In the genomic region with DNA sequence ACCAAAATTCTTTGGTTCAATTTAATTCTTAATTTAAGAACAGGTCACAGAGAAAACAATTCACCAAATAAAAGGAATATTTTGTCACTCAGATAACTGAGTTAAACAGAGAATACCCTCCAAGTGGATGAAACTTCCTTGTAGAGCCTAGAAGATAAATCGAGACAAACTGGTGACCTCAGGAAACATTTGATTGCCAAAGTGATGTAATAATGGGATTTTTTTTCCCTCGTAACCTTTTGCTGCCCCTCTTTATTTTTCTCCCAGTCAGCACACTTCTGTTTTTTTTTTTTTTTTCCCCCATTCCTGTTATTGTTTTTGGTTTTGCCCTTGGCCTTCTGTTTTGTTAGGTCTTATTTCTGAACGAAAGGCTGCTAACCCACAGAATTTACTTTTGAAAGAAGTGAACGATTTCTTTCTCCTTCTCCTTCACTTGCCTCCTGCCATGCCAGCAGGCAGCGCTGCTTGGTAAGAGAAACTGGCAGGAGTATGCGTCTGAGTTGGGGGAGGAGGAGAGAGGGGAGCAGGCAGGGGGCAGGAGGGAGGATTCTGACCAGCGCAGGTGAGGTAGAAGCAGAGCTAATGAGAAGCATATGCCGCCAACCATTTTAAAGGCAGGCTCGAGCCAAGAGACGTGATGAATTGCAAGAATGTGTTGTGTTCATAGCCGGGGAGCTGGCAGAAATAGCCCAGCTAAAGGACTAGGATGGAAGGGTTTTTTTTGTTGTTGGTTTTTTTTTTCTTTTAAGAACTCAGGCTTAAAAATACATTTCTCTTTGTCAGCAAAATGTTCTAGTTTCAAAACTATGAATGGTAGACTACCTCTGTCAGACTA, we compare ENCODE assay signal across 9 cellular contexts.
A peak's percentile ranks its signal among the peaks of the same experiment; 100 is the strongest.
DNase-seq lines count a peak whose midpoint lies in the region; ATAC-seq and TF ChIP-seq lines count a peak whose summit lies in the region.
"Had no signal": no experiment of that assay in that cellular context is flagged by ENCODE, and none has a peak within 500 bp of the region (broad histone marks: within the 10 kb centered on the region; RNA-seq: fewer than 3 reads in every experiment).

No MANE protein-coding gene starts in this region.

- H3K9me3 Mint-ChIP-seq in brain: peaks cover 0 to 6% (median 0%) of the 10 kb centered on the region in 5 experiments
- H3K9me3 Mint-ChIP-seq: T-helper 2 cell treated with Interferon-gamma antibody and Interleukin-4, amounts not matched to agents 5 μg/mL and 100 μg/mL, for 36 hours had no signal

- H3K36me3 ChIP-seq in MG63 (no peaks in the 10 kb centered on the region), skeletal muscle satellite cell (ENCODE audit: insufficient read depth, low read length) (peaks cover 5% of the 10 kb centered on the region)

- H3K9me3 ChIP-seq in MG63 (no peaks in the 10 kb centered on the region), skeletal muscle satellite cell (replicated peaks; ENCODE audit: low read length) (no peaks in the 10 kb centered on the region)

- H3K4me1 Mint-ChIP-seq in brain: peaks cover 32% of the 10 kb centered on the region

- peaks cover 7% of the 10 kb centered on the region for H3K4me1 ChIP-seq in skeletal muscle satellite cell (ENCODE audit: control insufficient read depth, insufficient read depth, low read length)

- TF ChIP-seq CTCF in brain (conservative IDR thresholded peaks at IDR 0.05): peak; percentile 25 to 61

- H3K27me3 Mint-ChIP-seq in brain: peaks cover 2% of the 10 kb centered on the region

- peak overlapping the region; percentile 82 to 98 (median 94) for H3K27ac Mint-ChIP-seq in brain
- H3K27ac Mint-ChIP-seq: T-helper 2 cell treated with Interferon-gamma antibody and Interleukin-4, amounts not matched to agents 5 μg/mL and 100 μg/mL, for 36 hours had no signal

- peak; percentile 57 for DNase-seq in MG63
- peak; percentile 65 for DNase-seq in iPS-NIHi11 (ENCODE audit: low spot score)
- DNase-seq in NCI-H1417 treated with DMSO at 0.1 percent for 48 hours (lab: John Stamatoyannopoulos, UW): no peak
- DNase-seq in KG1 (lab: John Stamatoyannopoulos, UW): no peak

- ATAC-seq in HG03196 (IDR thresholded peaks at IDR 0.05; ENCODE audit: unreplicated experiment) (no peak), HG03159 (IDR thresholded peaks at IDR 0.05; ENCODE audit: unreplicated experiment) (no peak)

- no peaks in the 10 kb centered on the region for H3K27me3 ChIP-seq in MG63
- H3K27me3 ChIP-seq in skeletal muscle satellite cell (ENCODE audit: control insufficient read depth, insufficient read depth, low read length): no peaks in the 10 kb centered on the region

- peak overlapping the region; percentile 55 to 82 (median 66) for H3K4me3 Mint-ChIP-seq in brain
- H3K4me3 Mint-ChIP-seq: T-helper 2 cell treated with Interferon-gamma antibody and Interleukin-4, amounts not matched to agents 5 μg/mL and 100 μg/mL, for 36 hours had no signal

- H3K4me3 ChIP-seq in MG63 (no peak overlapping the region), skeletal muscle satellite cell (ENCODE audit: low read length) (peak overlapping the region; percentile 41)

- peak overlapping the region; percentile 64 for H3K4me2 ChIP-seq in skeletal muscle satellite cell (ENCODE audit: low read length)

- peaks cover 13% of the 10 kb centered on the region for H3K36me3 Mint-ChIP-seq in brain

- H3K9ac ChIP-seq in skeletal muscle satellite cell (ENCODE audit: low read depth, low read length): peak overlapping the region; percentile 46

Comparison
In these comparisons a context has a peak if more than half of its experiments do, and no peak if none do; other contexts are left out.
1. DNase-seq: peak in MG63 (single experiment) and iPS-NIHi11 (single experiment); none in NCI-H1417 treated with DMSO at 0.1 percent for 48 hours (single experiment) and KG1 (single experiment).